ENCODE assay signal across 30 cellular contexts in genomic region chr3:77707271-77707670, GRCh38.
"Had no signal": no experiment of that assay in that cellular context is flagged by ENCODE, and none has a peak within 500 bp of the region (broad histone marks: within the 10 kb centered on the region; RNA-seq: fewer than 3 reads in every experiment).

No MANE protein-coding gene starts in this region.

- DNase-seq: activated CD4-positive, alpha-beta T cell treated with anti-CD3 and anti-CD28 coated beads for 4 hours; activated CD4-positive, alpha-beta T cell treated with anti-CD3 and anti-CD28 coated beads, Interleukin-2, amount 50 U/mL, for 48 hours; activated CD8-positive, alpha-beta memory T cell treated with anti-CD3 and anti-CD28 coated beads for 24 hours; activated gamma-delta T cell; activated naive CD4-positive, alpha-beta T cell treated with anti-CD3 and anti-CD28 coated beads, Interleukin-2, amount 10 ng/mL, durations not matched to agents 7 days and 5 days; activated naive CD8-positive, alpha-beta T cell treated with anti-CD3 and anti-CD28 coated beads, Interleukin-2, amount 10 ng/mL, durations not matched to agents 7 days and 5 days; activated T-cell treated with anti-CD3 and anti-CD28 coated beads, Interleukin-2, amount 50 U/mL, for 1 hour; amniotic stem cell; brain microvascular endothelial cell; central memory CD4-positive, alpha-beta T cell; endodermal cell; head of caudate nucleus; hippocampal formation; kidney; left colon; midbrain; naive thymus-derived CD4-positive, alpha-beta T cell; pancreas; stimulated activated CD4-positive, alpha-beta T cell treated with anti-CD3 and anti-CD28 coated beads, Interleukin-15, amount 100 ng/mL, for 24 hours; stimulated activated CD4-positive, alpha-beta T cell treated with anti-CD3 and anti-CD28 coated beads, Interleukin-2, amount 100 ng/mL, for 24 hours; stimulated activated naive B cell treated with anti-CD40 and anti-IgM and Interleukin-4, amounts not matched to agents 10 μg/mL and 1 μg/mL and 100 μg/mL, for 72 hours; stomach; thyroid gland; upper lobe of left lung had no signal

- H3K9me3 ChIP-seq: pancreas, prostate gland, right atrium auricular region, stomach, thyroid gland, upper lobe of left lung, vagina had no signal

- H3K4me3 ChIP-seq: pancreas, prostate gland, right atrium auricular region, stomach, thyroid gland, upper lobe of left lung, vagina had no signal

- H3K27ac ChIP-seq: brain microvascular endothelial cell, epithelial cell of prostate, pancreas, prostate gland, right atrium auricular region, stomach, thyroid gland, upper lobe of left lung, vagina, VCaP had no signal

- H3K27me3 ChIP-seq: brain microvascular endothelial cell, pancreas, right atrium auricular region, thyroid gland, upper lobe of left lung, vagina had no signal

- H3K36me3 ChIP-seq: brain microvascular endothelial cell, pancreas, prostate gland, right atrium auricular region, stomach, thyroid gland, upper lobe of left lung, vagina had no signal

- FAIRE-seq: astrocyte, kidney, pancreas had no signal

- H3K4me1 ChIP-seq: pancreas, prostate gland, right atrium auricular region, thyroid gland, upper lobe of left lung, vagina had no signal
